ENCODE assay signal across 8 cellular contexts in genomic region chr14:45253070-45253753, GRCh38. TPM values are rescaled to one million over a fixed set of nuclear protein-coding genes. Genes with fewer than 3 reads are reported as not detected.
DNase-seq lines count a peak whose midpoint lies in the region; ATAC-seq and TF ChIP-seq lines count a peak whose summit lies in the region.

Gene MIS18BP1 (minus strand): TSS chr14:45253202. CDS start chr14:45247286, 5,916 bp downstream.

- peak; percentile 81 for TF ChIP-seq CTCF in OCI-LY1 (IDR thresholded peaks at IDR 0.05; ENCODE audit: low read length)
- peak; percentile 67 for TF ChIP-seq CTCF in endothelial cell (IDR thresholded peaks at IDR 0.05; ENCODE audit: unreplicated experiment)
- peak; percentile 62 for TF ChIP-seq CTCF in mesothelial cell of epicardium (IDR thresholded peaks at IDR 0.05; ENCODE audit: unreplicated experiment)

- H3K4me3 Mint-ChIP-seq in endothelial cell (ENCODE audit: unreplicated experiment) (peak within 1 kb of the TSS; percentile 95), mesothelial cell of epicardium (peak within 1 kb of the TSS; percentile 87)

- H3K27ac Mint-ChIP-seq in endothelial cell (ENCODE audit: unreplicated experiment) (peak within 1 kb of the TSS; percentile 97), mesothelial cell of epicardium (peak within 1 kb of the TSS; percentile 95)

- DNase-seq in DMS 273 treated with DMSO at 0.1 percent for 48 hours (lab: John Stamatoyannopoulos, UW) (peak; percentile 91), HuH-7 (ENCODE audit: low spot score) (peak; percentile 67), endothelial cell (ENCODE audit: low spot score) (peak; percentile 96), mesothelial cell of epicardium (ENCODE audit: low spot score in 2 of 2, unreplicated experiment in 2 of 2) (peak; percentile 80 to 93)
- peak; percentile 92 for DNase-seq in activated CD8-positive, alpha-beta memory T cell treated with anti-CD3 and anti-CD28 coated beads, Interleukin-2, amount 50 U/mL, for 4 hours
- DNase-seq in stimulated activated CD8-positive, alpha-beta memory T cell treated with anti-CD3 and anti-CD28 coated beads, Interleukin-15, amount 100 ng/mL, for 48 hours (ENCODE audit: low read depth in 2 of 2) = peak; percentile 91 to 92

- H3K9me2 ChIP-seq in OCI-LY1 (ENCODE audit: low read depth, low read length) = no peaks in the 10 kb centered on the region

- H2AFZ ChIP-seq in OCI-LY1 (ENCODE audit: low read length) = 0 out of 2 replicates have a peak within 1 kb of the TSS, but pooled peaks have one; percentile 17

- peak within 1 kb of the TSS; percentile 65 for H3K4me3 ChIP-seq in OCI-LY1 (ENCODE audit: low read depth, low read length, poor library complexity, severe bottlenecking)

- H3K4me1 Mint-ChIP-seq in endothelial cell (ENCODE audit: unreplicated experiment) = peaks cover 12% of the 10 kb centered on the region
- H3K4me1 Mint-ChIP-seq in mesothelial cell of epicardium = peaks cover 17% of the 10 kb centered on the region

- H3K9me3 Mint-ChIP-seq in endothelial cell (ENCODE audit: unreplicated experiment) (no peaks in the 10 kb centered on the region), mesothelial cell of epicardium (peaks cover 14% of the 10 kb centered on the region)

- H3K9ac ChIP-seq in OCI-LY1 (ENCODE audit: low read length) = peak within 1 kb of the TSS; percentile 69

- H3K79me2 ChIP-seq in OCI-LY1 (ENCODE audit: insufficient read depth, low read length) = peaks cover 45% of the 10 kb centered on the region

- peaks cover 4% of the 10 kb centered on the region for H3K9me3 ChIP-seq in OCI-LY1 (ENCODE audit: low read length)

- no peaks in the 10 kb centered on the region for H3F3A ChIP-seq in OCI-LY1 (ENCODE audit: insufficient read depth, low read length)

- H3K27me3 Mint-ChIP-seq in endothelial cell (ENCODE audit: unreplicated experiment) = peaks cover 6% of the 10 kb centered on the region
- H3K27me3 Mint-ChIP-seq in mesothelial cell of epicardium (ENCODE audit: low read depth) = peaks cover 5% of the 10 kb centered on the region

- H3K4me1 ChIP-seq in OCI-LY1 (ENCODE audit: insufficient read depth, low read length, severe bottlenecking) = peaks cover 40% of the 10 kb centered on the region

- peak within 1 kb of the TSS; percentile 69 for H3K4me2 ChIP-seq in OCI-LY1 (ENCODE audit: low read length)

- no peaks in the 10 kb centered on the region for H3K27me3 ChIP-seq in OCI-LY1 (ENCODE audit: insufficient read depth, low read length)

- peak within 1 kb of the TSS; percentile 72 for H3K27ac ChIP-seq in OCI-LY1 (ENCODE audit: low read depth, low read length, poor library complexity, severe bottlenecking)

- peak; percentile 76 for ATAC-seq in GM21515 (IDR thresholded peaks at IDR 0.05; ENCODE audit: unreplicated experiment)

- peaks cover 15% of the 10 kb centered on the region for H3K36me3 ChIP-seq in OCI-LY1 (ENCODE audit: insufficient read depth, low read length)

- H3K36me3 Mint-ChIP-seq in endothelial cell (ENCODE audit: low read depth, unreplicated experiment) (peaks cover 5% of the 10 kb centered on the region), mesothelial cell of epicardium (peaks cover 3% of the 10 kb centered on the region)

- H4K20me1 ChIP-seq in OCI-LY1 (ENCODE audit: insufficient read depth, low read length) = no peaks in the 10 kb centered on the region

RNA-seq across cellular contexts. Expression of gene MIS18BP1, which starts in this region (rescaled TPM):
- total RNA-seq in endothelial cell (ENCODE audit: unreplicated experiment) (51.3 TPM), mesothelial cell of epicardium (38.3 to 46.3 TPM (median 42.0 TPM) in 3 replicates)

Comparison
In these comparisons a context has a peak if more than half of its experiments do, and no peak if none do; other contexts are left out.
1. Peak in every context shown above with its lines: DNase-seq, ATAC-seq, H3K4me3 ChIP-seq and H3K27ac ChIP-seq.